1 cellular context compared by ENCODE assay signal in the genomic region with DNA sequence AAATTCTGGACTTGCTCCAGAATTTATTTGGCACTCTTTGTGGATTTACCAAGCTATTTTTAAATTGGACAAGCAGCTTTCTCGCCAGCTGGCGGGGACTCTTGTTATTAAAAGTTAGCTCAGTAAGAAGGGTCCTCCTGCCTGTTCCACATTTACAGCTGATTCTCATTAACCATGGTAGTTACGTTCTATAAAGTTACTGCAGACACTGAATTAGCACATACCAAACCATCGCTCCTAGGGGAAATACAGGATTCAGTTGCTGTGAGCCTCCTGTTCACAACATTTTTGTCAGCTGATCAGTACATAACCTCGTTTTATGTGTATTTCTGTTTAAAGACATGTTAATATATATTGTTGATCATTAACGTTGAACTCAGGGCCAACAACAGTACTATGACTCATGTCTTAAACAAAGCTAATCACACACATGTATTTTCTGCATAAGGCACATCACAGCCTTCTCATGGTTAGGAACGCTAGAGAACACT.
TF ChIP-seq lines count a peak whose summit lies in the region.

No MANE protein-coding gene starts in this region.

TF ChIP-seq in WTC11, 78 proteins besides CTCF, POLR2A, EP300 and RAD21 (continued from another document):
- TF ChIP-seq, protein P1, sequence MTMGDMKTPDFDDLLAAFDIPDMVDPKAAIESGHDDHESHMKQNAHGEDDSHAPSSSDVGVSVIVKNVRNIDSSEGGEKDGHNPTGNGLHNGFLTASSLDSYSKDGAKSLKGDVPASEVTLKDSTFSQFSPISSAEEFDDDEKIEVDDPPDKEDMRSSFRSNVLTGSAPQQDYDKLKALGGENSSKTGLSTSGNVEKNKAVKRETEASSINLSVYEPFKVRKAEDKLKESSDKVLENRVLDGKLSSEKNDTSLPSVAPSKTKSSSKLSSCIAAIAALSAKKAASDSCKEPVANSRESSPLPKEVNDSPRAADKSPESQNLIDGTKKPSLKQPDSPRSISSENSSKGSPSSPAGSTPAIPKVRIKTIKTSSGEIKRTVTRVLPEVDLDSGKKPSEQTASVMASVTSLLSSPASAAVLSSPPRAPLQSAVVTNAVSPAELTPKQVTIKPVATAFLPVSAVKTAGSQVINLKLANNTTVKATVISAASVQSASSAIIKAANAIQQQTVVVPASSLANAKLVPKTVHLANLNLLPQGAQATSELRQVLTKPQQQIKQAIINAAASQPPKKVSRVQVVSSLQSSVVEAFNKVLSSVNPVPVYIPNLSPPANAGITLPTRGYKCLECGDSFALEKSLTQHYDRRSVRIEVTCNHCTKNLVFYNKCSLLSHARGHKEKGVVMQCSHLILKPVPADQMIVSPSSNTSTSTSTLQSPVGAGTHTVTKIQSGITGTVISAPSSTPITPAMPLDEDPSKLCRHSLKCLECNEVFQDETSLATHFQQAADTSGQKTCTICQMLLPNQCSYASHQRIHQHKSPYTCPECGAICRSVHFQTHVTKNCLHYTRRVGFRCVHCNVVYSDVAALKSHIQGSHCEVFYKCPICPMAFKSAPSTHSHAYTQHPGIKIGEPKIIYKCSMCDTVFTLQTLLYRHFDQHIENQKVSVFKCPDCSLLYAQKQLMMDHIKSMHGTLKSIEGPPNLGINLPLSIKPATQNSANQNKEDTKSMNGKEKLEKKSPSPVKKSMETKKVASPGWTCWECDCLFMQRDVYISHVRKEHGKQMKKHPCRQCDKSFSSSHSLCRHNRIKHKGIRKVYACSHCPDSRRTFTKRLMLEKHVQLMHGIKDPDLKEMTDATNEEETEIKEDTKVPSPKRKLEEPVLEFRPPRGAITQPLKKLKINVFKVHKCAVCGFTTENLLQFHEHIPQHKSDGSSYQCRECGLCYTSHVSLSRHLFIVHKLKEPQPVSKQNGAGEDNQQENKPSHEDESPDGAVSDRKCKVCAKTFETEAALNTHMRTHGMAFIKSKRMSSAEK (CRISPR knock-in tag; IDR thresholded peaks at IDR 0.05; ENCODE audit: borderline replicate concordance), result no peak
- TF ChIP-seq TEAD4 (CRISPR knock-in tag; IDR thresholded peaks at IDR 0.05), result no peak
- no peak for TF ChIP-seq NR3C1 (CRISPR knock-in tag; conservative IDR thresholded peaks at IDR 0.05; ENCODE audit: low read depth)
- TF ChIP-seq ESRRA (CRISPR knock-in tag; IDR thresholded peaks at IDR 0.05; ENCODE audit: borderline replicate concordance), result no peak
- no peak for TF ChIP-seq FOXP1 (CRISPR knock-in tag; IDR thresholded peaks at IDR 0.05; ENCODE audit: borderline replicate concordance)
- no peak for TF ChIP-seq SP1 (CRISPR knock-in tag; conservative IDR thresholded peaks at IDR 0.05)
- TF ChIP-seq GTF2I (CRISPR knock-in tag; conservative IDR thresholded peaks at IDR 0.05), result no peak
- TF ChIP-seq CREB1 (CRISPR knock-in tag; IDR thresholded peaks at IDR 0.05), result no peak
- TF ChIP-seq TCF7 (CRISPR knock-in tag; IDR thresholded peaks at IDR 0.05; ENCODE audit: low read depth), result no peak
TF ChIP-seq in WTC11: peak in this region for 0.
